13 cellular contexts compared by ENCODE assay signal in genomic region chr2:74571058-74571457, GRCh38. TPM values are rescaled to one million over a fixed set of nuclear protein-coding genes. Genes with fewer than 3 reads are reported as not detected.
DNase-seq lines count a peak whose midpoint lies in the region; ATAC-seq and TF ChIP-seq lines count a peak whose summit lies in the region.
"Had no signal": no experiment of that assay in that cellular context is flagged by ENCODE, and none has a peak within 500 bp of the region (broad histone marks: within the 10 kb centered on the region; RNA-seq: fewer than 3 reads in every experiment).

No MANE protein-coding gene starts in this region.

- intact Hi-C loops in upper lobe of right lung (cut with DNase I) = no loop called here

- H3K27ac ChIP-seq in upper lobe of right lung = no peak overlapping the region
- H3K27ac ChIP-seq: SJSA1 had no signal

- H3K4me1 ChIP-seq in upper lobe of right lung = peaks cover 17% of the 10 kb centered on the region

- H3K4me3 ChIP-seq in upper lobe of right lung = no peak overlapping the region
- H3K4me3 ChIP-seq: SJSA1 had no signal

- H3K27me3 ChIP-seq in upper lobe of right lung = no peaks in the 10 kb centered on the region
- H3K27me3 ChIP-seq: SJSA1 had no signal

- H3K9me3 ChIP-seq in upper lobe of right lung = no peaks in the 10 kb centered on the region
- H3K9me3 ChIP-seq: SJSA1 had no signal

- ATAC-seq in GM21786 (IDR thresholded peaks at IDR 0.05; ENCODE audit: unreplicated experiment) (peak; percentile 62), HG03520 (IDR thresholded peaks at IDR 0.05; ENCODE audit: unreplicated experiment) (peak; percentile 71), upper lobe of right lung (peak; percentile 23), left lobe of liver (no peak)

- DNase-seq in stimulated activated CD4-positive, alpha-beta T cell treated with anti-CD3 and anti-CD28 coated beads, Interleukin-15, amount 100 ng/mL, for 24 hours = peak; percentile 45
- no peak for DNase-seq in stimulated activated CD4-positive, alpha-beta T cell treated with anti-CD3 and anti-CD28 coated beads, Interleukin-1b, Interleukin-23, amount 100 ng/mL, for 48 hours
- DNase-seq in upper lobe of right lung = no peak
- DNase-seq in left lobe of liver (ENCODE audit: low spot score) = no peak
- DNase-seq in HT-29 (ENCODE audit: low spot score) = no peak
- DNase-seq in stimulated activated CD8-positive, alpha-beta memory T cell treated with anti-CD3 and anti-CD28 coated beads, Interleukin-4, amount 100 ng/mL, for 48 hours = no peak
- DNase-seq: activated effector memory CD4-positive, alpha-beta T cell treated with Interleukin-2 at 50 U/mL for 16 hours; CD4-positive, alpha-beta memory T cell; effector memory CD4-positive, alpha-beta T cell; NCI-H1092 treated with DMSO at 0.1 percent for 48 hours had no signal

- no peaks in the 10 kb centered on the region for H3K36me3 ChIP-seq in upper lobe of right lung
- H3K36me3 ChIP-seq: SJSA1 had no signal

- no peak for TF ChIP-seq CTCF in upper lobe of right lung (IDR thresholded peaks at IDR 0.05)

RNA-seq across cellular contexts. Expression of gene DOK1, which starts 16.5 kb away (rescaled TPM):
- total RNA-seq in upper lobe of right lung (35.7 TPM), left lobe of liver (2.8 TPM)
- 17.9 and 18.3 TPM in 2 replicates for total RNA-seq in HT-29 (2014; rRNA removed; shearing (Covaris generic))

RNA-seq across cellular contexts. Expression of gene LOXL3, which starts 17.3 kb away (rescaled TPM):
- 8.1 TPM for total RNA-seq in upper lobe of right lung
- 0.86 TPM for total RNA-seq in left lobe of liver
- 0.74 and 2.2 TPM in 2 replicates for total RNA-seq in HT-29 (2014; rRNA removed; shearing (Covaris generic))

RNA-seq across cellular contexts. Expression of gene HTRA2, which starts 41.3 kb away (rescaled TPM):
- total RNA-seq in upper lobe of right lung (31.4 TPM), left lobe of liver (11.7 TPM)
- 44.7 and 49.2 TPM in 2 replicates for total RNA-seq in HT-29 (2014; rRNA removed; shearing (Covaris generic))

RNA-seq across cellular contexts. Expression of gene AUP1, which starts 41.6 kb away (rescaled TPM):
- total RNA-seq in upper lobe of right lung (119 TPM), left lobe of liver (74.1 TPM)
- 222 and 224 TPM in 2 replicates for total RNA-seq in HT-29 (2014; rRNA removed; shearing (Covaris generic))

RNA-seq across cellular contexts. Expression of gene DQX1, which starts 45.0 kb away (rescaled TPM):
- total RNA-seq in upper lobe of right lung (not detected), left lobe of liver (0.23 TPM)
- 0.47 and 1.3 TPM in 2 replicates for total RNA-seq in HT-29 (2014; rRNA removed; shearing (Covaris generic))
- total RNA-seq: SJSA1 had no signal
